Comparison of ENCODE assay signal across 14 cellular contexts in genomic region chr2:117958186-117958585, GRCh38. TPM values are rescaled to one million over a fixed set of nuclear protein-coding genes. Genes with fewer than 3 reads are reported as not detected.
DNase-seq lines count a peak whose midpoint lies in the region; ATAC-seq and TF ChIP-seq lines count a peak whose summit lies in the region.
"Had no signal": no experiment of that assay in that cellular context is flagged by ENCODE, and none has a peak within 500 bp of the region (broad histone marks: within the 10 kb centered on the region; RNA-seq: fewer than 3 reads in every experiment).

No MANE protein-coding gene starts in this region.

- no peaks in the 10 kb centered on the region for H3K9me3 Mint-ChIP-seq in chondrocyte (ENCODE audit: low read depth)
- H3K9me3 Mint-ChIP-seq: activated B cell treated with CpG ODN at 0.5 μM for 24 hours; activated T-cell treated with anti-CD3 and anti-CD28 coated beads, Interleukin-2, amount 50 U/mL, for 24 hours; GM23338 had no signal

- H3K36me3 ChIP-seq in IMR-90 (ENCODE audit: control insufficient read depth, insufficient read depth, low read length) (peaks cover 7% of the 10 kb centered on the region), lung (ENCODE audit: control insufficient read depth in 2 of 2, insufficient read depth in 2 of 2, low read length in 2 of 2) (peaks cover 17 to 38% of the 10 kb centered on the region in 2 donors), ovary (no peaks in the 10 kb centered on the region), WERI-Rb-1 (peaks cover 9% of the 10 kb centered on the region), neuronal stem cell (replicated peaks in 1 of 2; ENCODE audit: control insufficient read depth in 2 of 2, insufficient read depth in 2 of 2, low read length in 2 of 2) (peaks cover 1 to 70% of the 10 kb centered on the region in 2 donors)

- H3K56ac ChIP-seq in IMR-90 (ENCODE audit: extremely low read depth, insufficient read depth, low read length), result no peak overlapping the region

- H3K14ac ChIP-seq in IMR-90 (replicated peaks; ENCODE audit: low read depth, low read length) (no peak overlapping the region), neuronal stem cell (ENCODE audit: low read length) (no peak overlapping the region)

- H3K27me3 ChIP-seq in IMR-90 (ENCODE audit: control insufficient read depth, insufficient read depth, low read length) (no peaks in the 10 kb centered on the region), lung (ENCODE audit: control insufficient read depth, insufficient read depth) (no peaks in the 10 kb centered on the region), ovary (no peaks in the 10 kb centered on the region), WERI-Rb-1 (ENCODE audit: insufficient read depth, low read depth, severe bottlenecking) (no peaks in the 10 kb centered on the region), neuronal stem cell (ENCODE audit: control insufficient read depth in 3 of 3, insufficient read depth in 3 of 3, low read depth in 1 of 3, low read length in 3 of 3) (no peaks in the 10 kb centered on the region)
- H3K27me3 ChIP-seq: BLaER1, suprapubic skin had no signal

- POLR2A ChIA-PET in AG04449 (lab: Yijun Ruan, JAX) (no interaction called here), IMR-90 (lab: Charles Lee; ENCODE audit: unreplicated experiment) (no interaction called here)

- TF ChIP-seq EP300 in ovary (IDR thresholded peaks at IDR 0.05), result no peak

- peak overlapping the region; percentile 71 for H2BK20ac ChIP-seq in IMR-90 (ENCODE audit: low read depth, low read length)

- no peaks in the 10 kb centered on the region for H3K27me3 Mint-ChIP-seq in chondrocyte (ENCODE audit: low read depth)
- H3K27me3 Mint-ChIP-seq: activated B cell treated with CpG ODN at 0.5 μM for 24 hours; activated T-cell treated with anti-CD3 and anti-CD28 coated beads, Interleukin-2, amount 50 U/mL, for 24 hours had no signal

- H4K91ac ChIP-seq in IMR-90 (ENCODE audit: insufficient read depth, low read depth, low read length) (no peak overlapping the region), neuronal stem cell (ENCODE audit: low read depth, low read length, poor library complexity) (no peak overlapping the region)

- no peaks in the 10 kb centered on the region for H4K20me1 ChIP-seq in IMR-90 (ENCODE audit: insufficient read depth, low read length)
- H4K20me1 ChIP-seq: BLaER1 had no signal

- peak overlapping the region; percentile 7; the same call in 1 of the 2 replicates for H2AK5ac ChIP-seq in IMR-90 (ENCODE audit: low read depth, low read length)
- no peak overlapping the region for H2AK5ac ChIP-seq in neuronal stem cell (ENCODE audit: low read depth, low read length)

- intact Hi-C loops in IMR-90 (cut with micrococcal nuclease), result loop anchor here (5.0 kb wide), 1 partner anchor 44 kb away; no protein-coding TSS in a partner anchor
- intact Hi-C loops in ovary (cut with DNase I), result no loop called here

- no peak overlapping the region for H4K8ac ChIP-seq in IMR-90 (ENCODE audit: low read depth in 2 of 2, low read length in 2 of 2)
- no peak overlapping the region for H4K8ac ChIP-seq in neuronal stem cell (ENCODE audit: low read depth, low read length)

- H2BK12ac ChIP-seq in neuronal stem cell (ENCODE audit: low read length), result no peak overlapping the region

- H2BK120ac ChIP-seq in IMR-90 (ENCODE audit: low read depth, low read length), result no peak overlapping the region
- H2BK120ac ChIP-seq in neuronal stem cell (ENCODE audit: low read depth, low read length), result no peak overlapping the region

- peaks cover 5% of the 10 kb centered on the region for H3K4me1 ChIP-seq in IMR-90 (ENCODE audit: control insufficient read depth, insufficient read depth, low read length)
- H3K4me1 ChIP-seq in lung (ENCODE audit: control insufficient read depth in 2 of 2, insufficient read depth in 2 of 2, low read length in 2 of 2), result peaks cover 0 to 2% of the 10 kb centered on the region in 2 donors
- H3K4me1 ChIP-seq in ovary (ENCODE audit: insufficient read depth), result no peaks in the 10 kb centered on the region
- H3K4me1 ChIP-seq in neuronal stem cell (ENCODE audit: control insufficient read depth in 2 of 2, insufficient read depth in 1 of 2, low read depth in 1 of 2, low read length in 2 of 2), result no peaks in the 10 kb centered on the region
- H3K4me1 ChIP-seq: BLaER1, left ventricle myocardium inferior, suprapubic skin had no signal

- H3K4me1 Mint-ChIP-seq in chondrocyte (ENCODE audit: low read depth), result peaks cover 37% of the 10 kb centered on the region
- H3K4me1 Mint-ChIP-seq: activated B cell treated with CpG ODN at 0.5 μM for 24 hours, GM23338 had no signal

- H3K9me1 ChIP-seq in IMR-90 (ENCODE audit: insufficient read depth, low read length), result peaks cover 6% of the 10 kb centered on the region; the same call in 1 of the 2 replicates

- 0 out of 4 replicates have a peak, but pooled peaks cover 0 to 4% of the 10 kb centered on the region in 2 experiments for H3K79me1 ChIP-seq in IMR-90 (ENCODE audit: low read depth in 1 of 2, low read length in 2 of 2)
- no peaks in the 10 kb centered on the region for H3K79me1 ChIP-seq in neuronal stem cell (ENCODE audit: low read depth, low read length)

- H3K23ac ChIP-seq in IMR-90 (ENCODE audit: low read depth, low read length), result no peak overlapping the region; the same call in 1 of the 2 replicates
- no peak overlapping the region for H3K23ac ChIP-seq in neuronal stem cell (ENCODE audit: low read depth, low read length, poor library complexity)

- dilution Hi-C loops in IMR-90 (cut with HindIII; ENCODE audit: low sequenced_read_pairs, unreplicated experiment), result no loop called here

- in situ Hi-C loops in IMR-90 (cut with MboI; ENCODE audit: low sequenced_read_pairs), result no loop called here

- H3K4me3 ChIP-seq in AG04449 (ENCODE audit: low read depth, low read length), result no peak overlapping the region
- no peak overlapping the region for H3K4me3 ChIP-seq in IMR-90 (ENCODE audit: insufficient read depth, low read depth, low read length)
- no peak overlapping the region for H3K4me3 ChIP-seq in lung
- no peak overlapping the region for H3K4me3 ChIP-seq in ovary
- H3K4me3 ChIP-seq in WERI-Rb-1 (ENCODE audit: low read depth, low read length), result no peak overlapping the region
- no peak overlapping the region for H3K4me3 ChIP-seq in neuronal stem cell (ENCODE audit: low read length in 2 of 2)
- H3K4me3 ChIP-seq: BLaER1, GM23338, left ventricle myocardium inferior, suprapubic skin had no signal

- H2AK9ac ChIP-seq in IMR-90 (replicated peaks; ENCODE audit: low read depth, low read length, poor library complexity), result no peak overlapping the region

- H3K27ac ChIP-seq in IMR-90 (ENCODE audit: insufficient read depth, low read length) (peak overlapping the region; percentile 77; the same call in 1 of the 2 replicates), lung (ENCODE audit: low read depth in 1 of 2, low read length in 1 of 2) (no peak overlapping the region), ovary (no peak overlapping the region), WERI-Rb-1 (no peak overlapping the region), neuronal stem cell (replicated peaks; ENCODE audit: low read length) (no peak overlapping the region)
- H3K27ac ChIP-seq: BLaER1, left ventricle myocardium inferior, suprapubic skin had no signal

- 58% methylated on average over 2 of the region's 5 CpGs; no CpG with 5 or more reads in 1 of the 2 experiments for WGBS in IMR-90 (ENCODE audit: extremely low coverage in 2 of 2, insufficient read length in 1 of 2), 2 experiments
- 50 to 56% methylated on average over 5 of the region's 5 CpGs for WGBS in lung, 2 donors
- 84 to 90% (median 88%) methylated on average over 5 of the region's 5 CpGs for WGBS in ovary, 3 donors
- no CpG with 5 or more reads among the region's 5 CpGs for WGBS in neuronal stem cell (ENCODE audit: extremely low coverage in 2 of 2, insufficient read length in 2 of 2, insufficient replicate concordance in 1 of 2), 2 donors

- TF ChIP-seq CTCF in AG04449 (IDR thresholded peaks at IDR 0.05; ENCODE audit: insufficient read depth, low read length, missing control alignments) (no peak), IMR-90 (conservative IDR thresholded peaks at IDR 0.05; ENCODE audit: low read depth, low read length) (no peak), chondrocyte (IDR thresholded peaks at IDR 0.05) (no peak), lung (IDR thresholded peaks at IDR 0.05; ENCODE audit: control extremely low read depth, extremely low read depth) (no peak), ovary (IDR thresholded peaks at IDR 0.05) (no peak), WERI-Rb-1 (IDR thresholded peaks at IDR 0.05; ENCODE audit: low read depth, low read length) (no peak)

- TF ChIP-seq POLR2A in IMR-90 (IDR thresholded peaks at IDR 0.05; ENCODE audit: low read depth, low read length), result no peak
- no peak for TF ChIP-seq POLR2A in ovary (IDR thresholded peaks at IDR 0.05)

- H2BK15ac ChIP-seq in IMR-90 (ENCODE audit: low read depth, low read length), result no peak overlapping the region
- no peak overlapping the region for H2BK15ac ChIP-seq in neuronal stem cell (ENCODE audit: low read length)

- H3K18ac ChIP-seq in IMR-90 (ENCODE audit: low read depth, low read length) (peak overlapping the region; percentile 61; the same call in 1 of the 2 replicates), neuronal stem cell (ENCODE audit: low read length) (no peak overlapping the region)

- H3K4me2 ChIP-seq in IMR-90 (ENCODE audit: low read depth, low read length) (no peak overlapping the region), neuronal stem cell (ENCODE audit: insufficient read depth, low read length, poor library complexity, severe bottlenecking) (no peak overlapping the region)
- H3K4me2 ChIP-seq: BLaER1, GM23338 had no signal

- H3K27ac Mint-ChIP-seq in chondrocyte (ENCODE audit: unreplicated experiment), result peak overlapping the region; percentile 59
- H3K27ac Mint-ChIP-seq: activated B cell treated with CpG ODN at 0.5 μM for 24 hours had no signal

- H2BK5ac ChIP-seq in IMR-90 (ENCODE audit: low read depth, low read length, poor library complexity, severe bottlenecking), result no peak overlapping the region
- H2BK5ac ChIP-seq in neuronal stem cell (ENCODE audit: low read length), result no peak overlapping the region

- no peak overlapping the region for H3K9ac ChIP-seq in IMR-90 (ENCODE audit: low read depth, low read length)
- no peak overlapping the region for H3K9ac ChIP-seq in neuronal stem cell (ENCODE audit: low read depth, low read length, poor library complexity)
- H3K9ac ChIP-seq: BLaER1 had no signal

- H3K4me3 Mint-ChIP-seq in chondrocyte (ENCODE audit: unreplicated experiment), result no peak overlapping the region
- H3K4me3 Mint-ChIP-seq: activated B cell treated with CpG ODN at 0.5 μM for 24 hours; activated T-cell treated with anti-CD3 and anti-CD28 coated beads, Interleukin-2, amount 50 U/mL, for 24 hours; GM23338 had no signal

- H3K36me3 Mint-ChIP-seq in chondrocyte (ENCODE audit: low read depth), result peaks cover 30% of the 10 kb centered on the region

- TF ChIP-seq RAD21 in IMR-90 (IDR thresholded peaks at IDR 0.05; ENCODE audit: low read length), result no peak

- DNase-seq in AG04449 (ENCODE audit: low read depth, low spot score) (peak; percentile 59), IMR-90 (peak; percentile 69), chondrocyte (ENCODE audit: low spot score) (no peak), lung (ENCODE audit: low spot score) (peak; percentile 48), ovary (no peak), WERI-Rb-1 (no peak), neuronal stem cell (ENCODE audit: low spot score) (no peak), NCI-H1930 (lab: John Stamatoyannopoulos, UW) (no peak)
- DNase-seq: activated B cell treated with CpG ODN at 0.5 μM for 24 hours; activated T-cell treated with anti-CD3 and anti-CD28 coated beads, Interleukin-2, amount 50 U/mL, for 24 hours; left ventricle myocardium inferior had no signal

- H3K4ac ChIP-seq in IMR-90 (ENCODE audit: low read depth, low read length), result peak overlapping the region; percentile 55; the same call in 1 of the 2 replicates
- H3K4ac ChIP-seq in neuronal stem cell (ENCODE audit: low read length), result no peak overlapping the region

- H2AFZ ChIP-seq in IMR-90 (replicated peaks; ENCODE audit: low read length, poor library complexity) (no peak overlapping the region), neuronal stem cell (ENCODE audit: low read length) (no peak overlapping the region)
- H2AFZ ChIP-seq: GM23338 had no signal

- CTCF ChIA-PET in AG04449 (lab: Yijun Ruan, JAX) (interaction anchor here (8.5 kb wide), 1 partner anchor 45 kb away, joined by 61 read pairs; no protein-coding TSS in a partner anchor), IMR-90 (lab: Yijun Ruan, JAX) (interaction anchor here (0.5 kb wide), 1 partner anchor 23 kb away, joined by 4 read pairs; no protein-coding TSS in a partner anchor)

- no peak overlapping the region; the same call in 1 of the 2 replicates for H4K5ac ChIP-seq in IMR-90 (ENCODE audit: low read depth, low read length)

- H3K9me3 ChIP-seq in IMR-90 (ENCODE audit: control insufficient read depth, insufficient read depth, low read length) (no peaks in the 10 kb centered on the region), lung (ENCODE audit: control insufficient read depth in 2 of 2, insufficient read depth in 1 of 2, low read length in 1 of 2) (no peaks in the 10 kb centered on the region), ovary (no peaks in the 10 kb centered on the region), WERI-Rb-1 (ENCODE audit: severe bottlenecking) (no peaks in the 10 kb centered on the region), neuronal stem cell (replicated peaks in 1 of 2; ENCODE audit: control insufficient read depth in 2 of 2, insufficient read depth in 1 of 2, low read depth in 1 of 2, low read length in 2 of 2) (no peaks in the 10 kb centered on the region)
- H3K9me3 ChIP-seq: BLaER1, left ventricle myocardium inferior, suprapubic skin had no signal

- BruUV-seq in IMR-90 (replicated peaks; lab: Mats Ljungman, UMichigan), result no TSS peak

- ATAC-seq in IMR-90 (ENCODE audit: low read depth) (peak; percentile 78), lung (ENCODE audit: insufficient read depth, low FRiP score) (peak; percentile 79)
- ATAC-seq: GM23338 had no signal

RNA-seq across cellular contexts. Expression of gene CCDC93, which starts 55.7 kb away (rescaled TPM):
- total RNA-seq in IMR-90 (2012; rRNA removed) (17.2 and 18.9 TPM in 2 replicates), chondrocyte (22.0 to 22.8 TPM (median 22.3 TPM) in 3 replicates), lung (10 to 100 TPM; 33.3 to 45.6 TPM), ovary (10 to 100 TPM; 14.5 to 33.8 (median 26.4) TPM)
- polyA plus RNA-seq in IMR-90 (2012; rRNA removed) (7.3 and 8.1 TPM in 2 replicates), lung (10 to 100 TPM in 1 of 2 donors, 1 to 10 TPM in 1; 9.6 to 15.2 TPM), ovary (10 to 100 TPM; 10.3 to 25.4 TPM)
- polyA plus RNA-seq in IMR-90 (2012; cell fraction: cytosol; rRNA removed), result 1.6 and 3.0 TPM in 2 replicates
- polyA plus RNA-seq in IMR-90 (2012; cell fraction: nucleus; rRNA removed; ENCODE audit: low replicate concordance), result 5.8 and 31.6 TPM in 2 replicates
- polyA plus RNA-seq in neuronal stem cell (2013, experiment 1 of 2), result 15.5 TPM
- 14.2 TPM for polyA plus RNA-seq in neuronal stem cell (2013, experiment 2 of 2)

Comparison
In these comparisons a context has a peak if more than half of its experiments do, and no peak if none do; other contexts are left out.
1. DNase-seq: peak in AG04449 (single experiment), IMR-90 (single experiment) and lung (single experiment); none in chondrocyte (single experiment), ovary (0 of 5), WERI-Rb-1 (single experiment), neuronal stem cell (single experiment) and NCI-H1930 (0 of 2).